In the genomic region with DNA sequence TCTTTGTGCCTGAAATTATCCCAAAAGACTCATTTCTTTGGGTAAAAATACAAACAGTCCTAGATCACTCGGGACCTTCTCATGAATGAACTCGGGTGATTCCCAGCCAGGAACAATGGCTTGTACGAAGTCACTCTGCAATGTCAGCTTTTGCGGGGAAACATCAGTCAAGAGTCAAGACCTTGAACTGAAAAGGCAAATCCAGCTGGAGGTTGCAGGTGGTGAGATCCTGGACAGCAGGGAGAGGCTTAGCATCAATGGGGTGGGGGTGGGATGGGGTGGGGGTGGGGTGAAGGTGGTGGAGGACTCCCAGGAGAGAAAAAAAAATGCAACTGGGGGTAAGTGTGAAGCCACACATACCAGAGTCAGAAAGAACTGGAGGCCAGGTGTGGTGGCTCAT, we compare ENCODE assay signal across 1 cellular context.
TF ChIP-seq lines count a peak whose summit lies in the region.

No MANE protein-coding gene starts in this region.

TF ChIP-seq in HepG2, 621 proteins besides CTCF, POLR2A, EP300 and RAD21 (continued from another document):
- TF ChIP-seq, protein P1, sequence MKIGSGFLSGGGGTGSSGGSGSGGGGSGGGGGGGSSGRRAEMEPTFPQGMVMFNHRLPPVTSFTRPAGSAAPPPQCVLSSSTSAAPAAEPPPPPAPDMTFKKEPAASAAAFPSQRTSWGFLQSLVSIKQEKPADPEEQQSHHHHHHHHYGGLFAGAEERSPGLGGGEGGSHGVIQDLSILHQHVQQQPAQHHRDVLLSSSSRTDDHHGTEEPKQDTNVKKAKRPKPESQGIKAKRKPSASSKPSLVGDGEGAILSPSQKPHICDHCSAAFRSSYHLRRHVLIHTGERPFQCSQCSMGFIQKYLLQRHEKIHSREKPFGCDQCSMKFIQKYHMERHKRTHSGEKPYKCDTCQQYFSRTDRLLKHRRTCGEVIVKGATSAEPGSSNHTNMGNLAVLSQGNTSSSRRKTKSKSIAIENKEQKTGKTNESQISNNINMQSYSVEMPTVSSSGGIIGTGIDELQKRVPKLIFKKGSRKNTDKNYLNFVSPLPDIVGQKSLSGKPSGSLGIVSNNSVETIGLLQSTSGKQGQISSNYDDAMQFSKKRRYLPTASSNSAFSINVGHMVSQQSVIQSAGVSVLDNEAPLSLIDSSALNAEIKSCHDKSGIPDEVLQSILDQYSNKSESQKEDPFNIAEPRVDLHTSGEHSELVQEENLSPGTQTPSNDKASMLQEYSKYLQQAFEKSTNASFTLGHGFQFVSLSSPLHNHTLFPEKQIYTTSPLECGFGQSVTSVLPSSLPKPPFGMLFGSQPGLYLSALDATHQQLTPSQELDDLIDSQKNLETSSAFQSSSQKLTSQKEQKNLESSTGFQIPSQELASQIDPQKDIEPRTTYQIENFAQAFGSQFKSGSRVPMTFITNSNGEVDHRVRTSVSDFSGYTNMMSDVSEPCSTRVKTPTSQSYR (CRISPR knock-in tag; IDR thresholded peaks at IDR 0.05; ENCODE audit: borderline replicate concordance), result peak; percentile 57; the same call in 1 of the 2 replicates
- TF ChIP-seq, protein P2, sequence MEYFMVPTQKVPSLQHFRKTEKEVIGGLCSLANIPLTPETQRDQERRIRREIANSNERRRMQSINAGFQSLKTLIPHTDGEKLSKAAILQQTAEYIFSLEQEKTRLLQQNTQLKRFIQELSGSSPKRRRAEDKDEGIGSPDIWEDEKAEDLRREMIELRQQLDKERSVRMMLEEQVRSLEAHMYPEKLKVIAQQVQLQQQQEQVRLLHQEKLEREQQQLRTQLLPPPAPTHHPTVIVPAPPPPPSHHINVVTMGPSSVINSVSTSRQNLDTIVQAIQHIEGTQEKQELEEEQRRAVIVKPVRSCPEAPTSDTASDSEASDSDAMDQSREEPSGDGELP (IDR thresholded peaks at IDR 0.05; ENCODE audit: borderline replicate concordance, low read depth), result peak; percentile 47; the same call in 1 of the 2 replicates
- TF ChIP-seq, protein P3, sequence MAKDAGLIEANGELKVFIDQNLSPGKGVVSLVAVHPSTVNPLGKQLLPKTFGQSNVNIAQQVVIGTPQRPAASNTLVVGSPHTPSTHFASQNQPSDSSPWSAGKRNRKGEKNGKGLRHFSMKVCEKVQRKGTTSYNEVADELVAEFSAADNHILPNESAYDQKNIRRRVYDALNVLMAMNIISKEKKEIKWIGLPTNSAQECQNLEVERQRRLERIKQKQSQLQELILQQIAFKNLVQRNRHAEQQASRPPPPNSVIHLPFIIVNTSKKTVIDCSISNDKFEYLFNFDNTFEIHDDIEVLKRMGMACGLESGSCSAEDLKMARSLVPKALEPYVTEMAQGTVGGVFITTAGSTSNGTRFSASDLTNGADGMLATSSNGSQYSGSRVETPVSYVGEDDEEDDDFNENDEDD (CRISPR knock-in tag; IDR thresholded peaks at IDR 0.05; ENCODE audit: borderline replicate concordance), result no peak
- TF ChIP-seq BCL6 (CRISPR knock-in tag; IDR thresholded peaks at IDR 0.05) (peak; percentile 83), HNF4A (CRISPR knock-in tag; IDR thresholded peaks at IDR 0.05) (0 out of 2 replicates have a peak, but pooled peaks have one; percentile 15), HNRNPK (IDR thresholded peaks at IDR 0.05; ENCODE audit: low read depth, low read length, poor library complexity, severe bottlenecking) (no peak), HMG20A (CRISPR knock-in tag; IDR thresholded peaks at IDR 0.05; ENCODE audit: borderline replicate concordance) (no peak), MAFK (conservative IDR thresholded peaks at IDR 0.05 in 1 of 2, IDR thresholded peaks at IDR 0.05 in 1 of 2; ENCODE audit: low read length in 2 of 2) (0 out of 4 replicates have a peak, but pooled peaks of 1 of the 2 experiments have one; percentile 19), AGO1 (IDR thresholded peaks at IDR 0.05; ENCODE audit: low read depth, low read length, poor library complexity, severe bottlenecking) (no peak), SOX13 (IDR thresholded peaks at IDR 0.05) (no peak), SOX13 (CRISPR knock-in tag; conservative IDR thresholded peaks at IDR 0.05 in 1 of 2, IDR thresholded peaks at IDR 0.05 in 1 of 2) (peak in 1 of 2 experiments; percentile 56; a peak in 2 of 4 replicates), SIN3B (IDR thresholded peaks at IDR 0.05; ENCODE audit: low read length) (no peak), RARA (CRISPR knock-in tag; IDR thresholded peaks at IDR 0.05) (peak; percentile 61)
- TF ChIP-seq, protein P4, sequence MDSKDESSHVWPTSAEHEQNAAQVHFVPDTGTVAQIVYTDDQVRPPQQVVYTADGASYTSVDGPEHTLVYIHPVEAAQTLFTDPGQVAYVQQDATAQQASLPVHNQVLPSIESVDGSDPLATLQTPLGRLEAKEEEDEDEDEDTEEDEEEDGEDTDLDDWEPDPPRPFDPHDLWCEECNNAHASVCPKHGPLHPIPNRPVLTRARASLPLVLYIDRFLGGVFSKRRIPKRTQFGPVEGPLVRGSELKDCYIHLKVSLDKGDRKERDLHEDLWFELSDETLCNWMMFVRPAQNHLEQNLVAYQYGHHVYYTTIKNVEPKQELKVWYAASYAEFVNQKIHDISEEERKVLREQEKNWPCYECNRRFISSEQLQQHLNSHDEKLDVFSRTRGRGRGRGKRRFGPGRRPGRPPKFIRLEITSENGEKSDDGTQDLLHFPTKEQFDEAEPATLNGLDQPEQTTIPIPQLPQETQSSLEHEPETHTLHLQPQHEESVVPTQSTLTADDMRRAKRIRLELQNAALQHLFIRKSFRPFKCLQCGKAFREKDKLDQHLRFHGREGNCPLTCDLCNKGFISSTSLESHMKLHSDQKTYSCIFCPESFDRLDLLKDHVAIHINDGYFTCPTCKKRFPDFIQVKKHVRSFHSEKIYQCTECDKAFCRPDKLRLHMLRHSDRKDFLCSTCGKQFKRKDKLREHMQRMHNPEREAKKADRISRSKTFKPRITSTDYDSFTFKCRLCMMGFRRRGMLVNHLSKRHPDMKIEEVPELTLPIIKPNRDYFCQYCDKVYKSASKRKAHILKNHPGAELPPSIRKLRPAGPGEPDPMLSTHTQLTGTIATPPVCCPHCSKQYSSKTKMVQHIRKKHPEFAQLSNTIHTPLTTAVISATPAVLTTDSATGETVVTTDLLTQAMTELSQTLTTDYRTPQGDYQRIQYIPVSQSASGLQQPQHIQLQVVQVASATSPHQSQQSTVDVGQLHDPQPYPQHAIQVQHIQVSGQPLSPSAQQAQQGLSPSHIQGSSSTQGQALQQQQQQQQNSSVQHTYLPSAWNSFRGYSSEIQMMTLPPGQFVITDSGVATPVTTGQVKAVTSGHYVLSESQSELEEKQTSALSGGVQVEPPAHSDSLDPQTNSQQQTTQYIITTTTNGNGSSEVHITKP (CRISPR knock-in tag; IDR thresholded peaks at IDR 0.05; ENCODE audit: low read depth), result no peak
- TF ChIP-seq, protein P5, sequence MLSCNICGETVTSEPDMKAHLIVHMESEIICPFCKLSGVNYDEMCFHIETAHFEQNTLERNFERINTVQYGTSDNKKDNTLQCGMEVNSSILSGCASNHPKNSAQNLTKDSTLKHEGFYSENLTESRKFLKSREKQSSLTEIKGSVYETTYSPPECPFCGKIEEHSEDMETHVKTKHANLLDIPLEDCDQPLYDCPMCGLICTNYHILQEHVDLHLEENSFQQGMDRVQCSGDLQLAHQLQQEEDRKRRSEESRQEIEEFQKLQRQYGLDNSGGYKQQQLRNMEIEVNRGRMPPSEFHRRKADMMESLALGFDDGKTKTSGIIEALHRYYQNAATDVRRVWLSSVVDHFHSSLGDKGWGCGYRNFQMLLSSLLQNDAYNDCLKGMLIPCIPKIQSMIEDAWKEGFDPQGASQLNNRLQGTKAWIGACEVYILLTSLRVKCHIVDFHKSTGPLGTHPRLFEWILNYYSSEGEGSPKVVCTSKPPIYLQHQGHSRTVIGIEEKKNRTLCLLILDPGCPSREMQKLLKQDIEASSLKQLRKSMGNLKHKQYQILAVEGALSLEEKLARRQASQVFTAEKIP (CRISPR knock-in tag; IDR thresholded peaks at IDR 0.05; ENCODE audit: borderline replicate concordance), result no peak
- TF ChIP-seq, protein P6, sequence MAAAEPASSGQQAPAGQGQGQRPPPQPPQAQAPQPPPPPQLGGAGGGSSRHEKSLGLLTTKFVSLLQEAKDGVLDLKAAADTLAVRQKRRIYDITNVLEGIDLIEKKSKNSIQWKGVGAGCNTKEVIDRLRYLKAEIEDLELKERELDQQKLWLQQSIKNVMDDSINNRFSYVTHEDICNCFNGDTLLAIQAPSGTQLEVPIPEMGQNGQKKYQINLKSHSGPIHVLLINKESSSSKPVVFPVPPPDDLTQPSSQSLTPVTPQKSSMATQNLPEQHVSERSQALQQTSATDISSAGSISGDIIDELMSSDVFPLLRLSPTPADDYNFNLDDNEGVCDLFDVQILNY (CRISPR knock-in tag; conservative IDR thresholded peaks at IDR 0.05), result no peak
